ENCODE assay signal across 21 cellular contexts in the genomic region with DNA sequence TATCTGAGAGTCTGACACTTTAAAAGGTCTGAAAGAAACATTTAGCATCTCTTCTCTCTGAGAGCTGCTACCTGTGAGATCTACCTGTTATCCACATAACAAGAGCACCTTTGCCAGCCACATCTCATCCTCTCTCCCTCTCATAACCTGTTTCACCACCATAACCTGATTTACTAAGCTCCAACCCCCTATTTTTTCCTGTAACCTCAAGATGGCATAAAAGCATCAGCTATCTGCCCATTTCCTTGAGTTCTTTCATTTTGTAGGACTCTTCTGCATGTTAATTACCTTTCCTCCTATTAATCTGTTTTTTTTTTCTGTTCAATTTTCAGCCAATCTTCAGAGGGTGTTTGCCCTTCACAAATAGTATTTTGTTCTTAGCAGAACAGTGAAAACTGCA.
DNase-seq lines count a peak whose midpoint lies in the region; ATAC-seq, FAIRE-seq and TF ChIP-seq lines count a peak whose summit lies in the region.
"Had no signal": no experiment of that assay in that cellular context is flagged by ENCODE, and none has a peak within 500 bp of the region (broad histone marks: within the 10 kb centered on the region; RNA-seq: fewer than 3 reads in every experiment).

No MANE protein-coding gene starts in this region.

- no TSS peak for BruUV-seq in K562 (replicated peaks; lab: Mats Ljungman, UMichigan)

- DNase-seq in Ammon's horn (ENCODE audit: low spot score) (peak; percentile 33), GM23248 (peak; percentile 13), K562 (ENCODE audit: extremely low read depth in 1 of 4, low spot score in 3 of 4) (no peak), left ventricle myocardium inferior (no peak)
- DNase-seq: activated CD4-positive, alpha-beta T cell treated with anti-CD3 and anti-CD28 coated beads, Interleukin-2, amount 50 U/mL, for 1 hour; activated naive CD8-positive, alpha-beta T cell treated with anti-CD3 and anti-CD28 coated beads, Interleukin-2, amount 10 ng/mL, durations not matched to agents 7 days and 5 days; endodermal cell; heart left ventricle; left lung; MG63; NCI-H1417 treated with DMSO at 0.1 percent for 48 hours; NCI-H2171; NCI-H524 treated with DMSO at 0.1 percent for 48 hours; nephron progenitor cell; posterior cingulate gyrus; RPMI8226; substantia nigra had no signal

- H3K4me2 ChIP-seq in GM23248 (ENCODE audit: unreplicated experiment) (no peak overlapping the region), K562 (ENCODE audit: insufficient read depth, low read length) (no peak overlapping the region)

- H3K9ac ChIP-seq in GM23248 (no peak overlapping the region), K562 (ENCODE audit: insufficient read depth in 1 of 2, low read depth in 2 of 2, low read length in 2 of 2) (no peak overlapping the region)

- TF ChIP-seq CTCF in K562 (IDR thresholded peaks at IDR 0.05 in 2 of 3, conservative IDR thresholded peaks at IDR 0.05 in 1 of 3; ENCODE audit: insufficient read depth in 2 of 3, low read depth in 1 of 3, low read length in 3 of 3) (peak in 1 of 3 experiments; percentile 24; a peak in 1 of 6 replicates), left ventricle myocardium inferior (IDR thresholded peaks at IDR 0.05; ENCODE audit: borderline replicate concordance) (no peak)

- no peak for TF ChIP-seq POLR2A in K562 (conservative IDR thresholded peaks at IDR 0.05)

- no peak for TF ChIP-seq EP300 in K562 (IDR thresholded peaks at IDR 0.05; ENCODE audit: low read length)

- H2AFZ ChIP-seq in GM23248 (no peak overlapping the region), K562 (ENCODE audit: low read depth, low read length) (no peak overlapping the region)

- H4K20me1 ChIP-seq in GM23248 (ENCODE audit: insufficient read depth), result no peaks in the 10 kb centered on the region
- no peaks in the 10 kb centered on the region for H4K20me1 ChIP-seq in K562 (replicated peaks; ENCODE audit: control insufficient read depth, insufficient read depth, low read length)

- no peak for ATAC-seq in K562
- no peak for ATAC-seq in GM21825 (IDR thresholded peaks at IDR 0.05; ENCODE audit: unreplicated experiment)
- ATAC-seq in GM21423 (IDR thresholded peaks at IDR 0.05; ENCODE audit: unreplicated experiment), result no peak
- ATAC-seq: heart left ventricle, left lung had no signal

- H3K4me1 ChIP-seq in GM23248 (ENCODE audit: insufficient read depth) (no peaks in the 10 kb centered on the region), K562 (replicated peaks in 1 of 2; ENCODE audit: control insufficient read depth in 2 of 2, insufficient read depth in 2 of 2, low read length in 2 of 2) (no peaks in the 10 kb centered on the region), left ventricle myocardium inferior (no peaks in the 10 kb centered on the region)
- H3K4me1 ChIP-seq: heart left ventricle, left lung had no signal

- intact Hi-C loops in K562 (cut with micrococcal nuclease), result no loop called here
- intact Hi-C loops in left ventricle myocardium inferior (cut with micrococcal nuclease), result no loop called here

- no peaks in the 10 kb centered on the region for H3F3A ChIP-seq in GM23248 (ENCODE audit: insufficient read depth)

- H3K79me2 ChIP-seq in GM23248 (ENCODE audit: insufficient read depth), result no peaks in the 10 kb centered on the region
- H3K79me2 ChIP-seq in K562 (ENCODE audit: control insufficient read depth, insufficient read depth, low read length), result no peaks in the 10 kb centered on the region

- H3K4me3 ChIP-seq in GM23248 (no peak overlapping the region), K562 (no peak overlapping the region), left ventricle myocardium inferior (no peak overlapping the region)
- H3K4me3 ChIP-seq: heart left ventricle, left lung, MG63, SK-N-MC had no signal

- peak; percentile 34 to 46; a peak in 2 of 4 replicates for TF ChIP-seq RAD21 in K562 (CRISPR knock-in tag; conservative IDR thresholded peaks at IDR 0.05 in 1 of 2, IDR thresholded peaks at IDR 0.05 in 1 of 2)

- FAIRE-seq in K562 (lab: Jason Lieb, UNC), result no peak
- peak; percentile 71 for FAIRE-seq in islet of Langerhans (lab: Jason Lieb, UNC)

- in situ Hi-C loops in GM23248 (cut with MboI) (no loop called here), K562 (cut with MboI) (no loop called here)

- H3K27me3 ChIP-seq in GM23248 (replicated peaks; ENCODE audit: insufficient read depth) (no peaks in the 10 kb centered on the region), K562 (ENCODE audit: control insufficient read depth in 2 of 2, insufficient read depth in 2 of 2, low read length in 2 of 2) (no peaks in the 10 kb centered on the region), left ventricle myocardium inferior (ENCODE audit: low read depth) (no peaks in the 10 kb centered on the region)
- H3K27me3 ChIP-seq: left lung, MG63 had no signal

- H3K36me3 ChIP-seq in GM23248 (ENCODE audit: low read depth) (no peaks in the 10 kb centered on the region), K562 (ENCODE audit: control insufficient read depth, insufficient read depth, low read length) (no peaks in the 10 kb centered on the region), left ventricle myocardium inferior (no peaks in the 10 kb centered on the region)
- H3K36me3 ChIP-seq: heart left ventricle, left lung, MG63 had no signal

- POLR2A ChIA-PET in K562 (lab: Yijun Ruan, JAX), result no interaction called here

- CTCF ChIA-PET in K562 (lab: Yijun Ruan, JAX; ENCODE audit: low intra/inter-chr PET ratio), result no interaction called here

- H3K9me2 ChIP-seq in GM23248 (ENCODE audit: insufficient read depth), result no peaks in the 10 kb centered on the region

- H3K9me1 ChIP-seq in K562 (ENCODE audit: control insufficient read depth, insufficient read depth, low read length), result no peaks in the 10 kb centered on the region

- H3K9me3 ChIP-seq in GM23248 (ENCODE audit: low read depth) (no peaks in the 10 kb centered on the region), K562 (replicated peaks; ENCODE audit: control insufficient read depth, insufficient read depth, low read depth, low read length) (no peaks in the 10 kb centered on the region), left ventricle myocardium inferior (replicated peaks) (no peaks in the 10 kb centered on the region)
- H3K9me3 ChIP-seq: heart left ventricle, left lung, MG63 had no signal

- H3K27ac ChIP-seq in GM23248 (no peak overlapping the region), K562 (ENCODE audit: extremely low read depth, low read depth, low read length) (no peak overlapping the region), left ventricle myocardium inferior (replicated peaks) (no peak overlapping the region)
- H3K27ac ChIP-seq: heart left ventricle, left lung, SK-N-MC had no signal

TF ChIP-seq in K562, 482 proteins besides CTCF, POLR2A, EP300 and RAD21:
- no peak for TF ChIP-seq TAF9B (IDR thresholded peaks at IDR 0.05; ENCODE audit: partially characterized antibody)
- no peak for TF ChIP-seq RAD51 (IDR thresholded peaks at IDR 0.05; ENCODE audit: borderline replicate concordance, low read depth)
- TF ChIP-seq CBFB (CRISPR knock-in tag; IDR thresholded peaks at IDR 0.05), result no peak
- no peak for TF ChIP-seq SP2 (IDR thresholded peaks at IDR 0.05; ENCODE audit: extremely low read depth, low read depth, low read length, poor library complexity, severe bottlenecking)
- TF ChIP-seq KAT2B (IDR thresholded peaks at IDR 0.05; ENCODE audit: low read depth, low read length), result no peak
- TF ChIP-seq BHLHE40 (IDR thresholded peaks at IDR 0.05; ENCODE audit: low read length), result no peak
- TF ChIP-seq SIRT6 (IDR thresholded peaks at IDR 0.05; ENCODE audit: low read depth, low read length), result no peak
- TF ChIP-seq, protein P1, sequence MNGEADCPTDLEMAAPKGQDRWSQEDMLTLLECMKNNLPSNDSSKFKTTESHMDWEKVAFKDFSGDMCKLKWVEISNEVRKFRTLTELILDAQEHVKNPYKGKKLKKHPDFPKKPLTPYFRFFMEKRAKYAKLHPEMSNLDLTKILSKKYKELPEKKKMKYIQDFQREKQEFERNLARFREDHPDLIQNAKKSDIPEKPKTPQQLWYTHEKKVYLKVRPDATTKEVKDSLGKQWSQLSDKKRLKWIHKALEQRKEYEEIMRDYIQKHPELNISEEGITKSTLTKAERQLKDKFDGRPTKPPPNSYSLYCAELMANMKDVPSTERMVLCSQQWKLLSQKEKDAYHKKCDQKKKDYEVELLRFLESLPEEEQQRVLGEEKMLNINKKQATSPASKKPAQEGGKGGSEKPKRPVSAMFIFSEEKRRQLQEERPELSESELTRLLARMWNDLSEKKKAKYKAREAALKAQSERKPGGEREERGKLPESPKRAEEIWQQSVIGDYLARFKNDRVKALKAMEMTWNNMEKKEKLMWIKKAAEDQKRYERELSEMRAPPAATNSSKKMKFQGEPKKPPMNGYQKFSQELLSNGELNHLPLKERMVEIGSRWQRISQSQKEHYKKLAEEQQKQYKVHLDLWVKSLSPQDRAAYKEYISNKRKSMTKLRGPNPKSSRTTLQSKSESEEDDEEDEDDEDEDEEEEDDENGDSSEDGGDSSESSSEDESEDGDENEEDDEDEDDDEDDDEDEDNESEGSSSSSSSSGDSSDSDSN (IDR thresholded peaks at IDR 0.05; ENCODE audit: borderline replicate concordance in 1 of 2, low read depth in 2 of 2, low read length in 2 of 2), result no peak
- no peak for TF ChIP-seq ZNF12 (CRISPR knock-in tag; IDR thresholded peaks at IDR 0.05)
- TF ChIP-seq RNF2 (IDR thresholded peaks at IDR 0.05), result no peak
- no peak for TF ChIP-seq TAF7 (tag; IDR thresholded peaks at IDR 0.05)
- TF ChIP-seq YBX1 (IDR thresholded peaks at IDR 0.05), result no peak
- no peak for TF ChIP-seq ELF1 (tag; IDR thresholded peaks at IDR 0.05)
- TF ChIP-seq MAFF (IDR thresholded peaks at IDR 0.05; ENCODE audit: low read length), result no peak
- no peak for TF ChIP-seq GATAD2B (IDR thresholded peaks at IDR 0.05; ENCODE audit: borderline replicate concordance)
- TF ChIP-seq ZBTB8A (IDR thresholded peaks at IDR 0.05; ENCODE audit: partially characterized antibody), result no peak
- no peak for TF ChIP-seq ZBTB17 (CRISPR knock-in tag; IDR thresholded peaks at IDR 0.05)

Comparison
In these comparisons a context has a peak if more than half of its experiments do, and no peak if none do; other contexts are left out.
1. DNase-seq: peak in Ammon's horn (single experiment) and GM23248 (single experiment); none in K562 (0 of 4) and left ventricle myocardium inferior (single experiment).